1 cellular context compared by ENCODE assay signal in genomic region chr4:102827674-102828496, GRCh38.
A peak's percentile ranks its signal among the peaks of the same experiment; 100 is the strongest.
TF ChIP-seq lines count a peak whose summit lies in the region.

No MANE protein-coding gene starts in this region.

TF ChIP-seq in GM12878, 131 proteins besides CTCF, POLR2A, EP300 and RAD21 (continued from another document and continues in another):
- TF ChIP-seq ZBTB11 (CRISPR knock-in tag; IDR thresholded peaks at IDR 0.05) (no peak), BRCA1 (IDR thresholded peaks at IDR 0.05; ENCODE audit: low read depth, low read length) (peak; percentile 94), MEF2A (IDR thresholded peaks at IDR 0.05; ENCODE audit: insufficient read depth, low read depth, low read length) (no peak), CREB1 (IDR thresholded peaks at IDR 0.05; ENCODE audit: low read depth) (peak; percentile 88), ATF3 (IDR thresholded peaks at IDR 0.05; ENCODE audit: borderline replicate concordance, extremely low read depth, low read depth, low read length) (no peak), BACH1 (IDR thresholded peaks at IDR 0.05; ENCODE audit: borderline replicate concordance) (no peak; the same call in 1 of the 2 replicates), CHD4 (IDR thresholded peaks at IDR 0.05) (no peak), BMI1 (IDR thresholded peaks at IDR 0.05; ENCODE audit: borderline replicate concordance) (no peak), CEBPB (IDR thresholded peaks at IDR 0.05; ENCODE audit: borderline replicate concordance in 1 of 2, low read depth in 2 of 2, low read length in 2 of 2) (no peak), JUNB (IDR thresholded peaks at IDR 0.05) (0 out of 2 replicates have a peak, but pooled peaks have one; percentile 9), POLR2AphosphoS5 (IDR thresholded peaks at IDR 0.05; ENCODE audit: low read length) (peak; percentile 96), MYC (IDR thresholded peaks at IDR 0.05; ENCODE audit: insufficient read depth, insufficient read length, insufficient replicate concordance, low read length, severe bottlenecking) (peak; percentile 24), NFXL1 (IDR thresholded peaks at IDR 0.05; ENCODE audit: borderline replicate concordance) (no peak), GATAD2B (conservative IDR thresholded peaks at IDR 0.05; ENCODE audit: low read depth) (peak; percentile 44; the same call in 1 of the 2 replicates), PRDM15 (CRISPR knock-in tag; IDR thresholded peaks at IDR 0.05) (no peak), SUZ12 (IDR thresholded peaks at IDR 0.05; ENCODE audit: unreplicated experiment) (no peak), MEF2B (IDR thresholded peaks at IDR 0.05; ENCODE audit: partially characterized antibody, poor library complexity, severe bottlenecking) (peak; percentile 52), CREM (IDR thresholded peaks at IDR 0.05; ENCODE audit: low read depth) (peak; percentile 62; the same call in 1 of the 2 replicates), E2F8 (IDR thresholded peaks at IDR 0.05; ENCODE audit: low read depth, partially characterized antibody) (no peak), GABPA (IDR thresholded peaks at IDR 0.05; ENCODE audit: low read depth) (peak; percentile 82), ZNF217 (IDR thresholded peaks at IDR 0.05) (no peak), CBFB (IDR thresholded peaks at IDR 0.05; ENCODE audit: low read depth) (peak; percentile 96), NRF1 (conservative IDR thresholded peaks at IDR 0.05; ENCODE audit: low read depth, low read length) (peak; percentile 41; the same call in 1 of the 2 replicates), POLR2AphosphoS2 (IDR thresholded peaks at IDR 0.05; ENCODE audit: low read depth, low read length) (peak; percentile 69; the same call in 1 of the 2 replicates), IKZF1 (conservative IDR thresholded peaks at IDR 0.05) (peak; percentile 75), NR2F1 (conservative IDR thresholded peaks at IDR 0.05) (peak; percentile 32; the same call in 1 of the 2 replicates), BCL11A (IDR thresholded peaks at IDR 0.05; ENCODE audit: low read depth, low read length) (peak; percentile 62; the same call in 1 of the 2 replicates), NFIC (IDR thresholded peaks at IDR 0.05; ENCODE audit: low read depth, low read length) (peak; percentile 28; the same call in 1 of the 2 replicates), MYB (IDR thresholded peaks at IDR 0.05; ENCODE audit: borderline replicate concordance, low read depth, low read length) (no peak), RAD51 (IDR thresholded peaks at IDR 0.05) (peak; percentile 54; the same call in 1 of the 2 replicates), TCF3 (IDR thresholded peaks at IDR 0.05; ENCODE audit: borderline replicate concordance, insufficient read depth, low read depth, low read length) (peak; percentile 66; the same call in 1 of the 2 replicates), ZNF274 (IDR thresholded peaks at IDR 0.05; ENCODE audit: insufficient read depth, insufficient read length) (no peak), MTA3 (IDR thresholded peaks at IDR 0.05; ENCODE audit: borderline replicate concordance, low read length) (peak; percentile 19; the same call in 1 of the 2 replicates), KLF5 (IDR thresholded peaks at IDR 0.05; ENCODE audit: partially characterized antibody) (no peak), PKNOX1 (IDR thresholded peaks at IDR 0.05) (peak; percentile 66), JUND (IDR thresholded peaks at IDR 0.05; ENCODE audit: low read depth, low read length) (0 out of 2 replicates have a peak, but pooled peaks have one; percentile 9)
- TF ChIP-seq, protein P1, sequence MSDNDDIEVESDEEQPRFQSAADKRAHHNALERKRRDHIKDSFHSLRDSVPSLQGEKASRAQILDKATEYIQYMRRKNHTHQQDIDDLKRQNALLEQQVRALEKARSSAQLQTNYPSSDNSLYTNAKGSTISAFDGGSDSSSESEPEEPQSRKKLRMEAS (IDR thresholded peaks at IDR 0.05; ENCODE audit: low read depth, low read length), result peak; percentile 41; the same call in 1 of the 2 replicates
- TF ChIP-seq, protein P2, sequence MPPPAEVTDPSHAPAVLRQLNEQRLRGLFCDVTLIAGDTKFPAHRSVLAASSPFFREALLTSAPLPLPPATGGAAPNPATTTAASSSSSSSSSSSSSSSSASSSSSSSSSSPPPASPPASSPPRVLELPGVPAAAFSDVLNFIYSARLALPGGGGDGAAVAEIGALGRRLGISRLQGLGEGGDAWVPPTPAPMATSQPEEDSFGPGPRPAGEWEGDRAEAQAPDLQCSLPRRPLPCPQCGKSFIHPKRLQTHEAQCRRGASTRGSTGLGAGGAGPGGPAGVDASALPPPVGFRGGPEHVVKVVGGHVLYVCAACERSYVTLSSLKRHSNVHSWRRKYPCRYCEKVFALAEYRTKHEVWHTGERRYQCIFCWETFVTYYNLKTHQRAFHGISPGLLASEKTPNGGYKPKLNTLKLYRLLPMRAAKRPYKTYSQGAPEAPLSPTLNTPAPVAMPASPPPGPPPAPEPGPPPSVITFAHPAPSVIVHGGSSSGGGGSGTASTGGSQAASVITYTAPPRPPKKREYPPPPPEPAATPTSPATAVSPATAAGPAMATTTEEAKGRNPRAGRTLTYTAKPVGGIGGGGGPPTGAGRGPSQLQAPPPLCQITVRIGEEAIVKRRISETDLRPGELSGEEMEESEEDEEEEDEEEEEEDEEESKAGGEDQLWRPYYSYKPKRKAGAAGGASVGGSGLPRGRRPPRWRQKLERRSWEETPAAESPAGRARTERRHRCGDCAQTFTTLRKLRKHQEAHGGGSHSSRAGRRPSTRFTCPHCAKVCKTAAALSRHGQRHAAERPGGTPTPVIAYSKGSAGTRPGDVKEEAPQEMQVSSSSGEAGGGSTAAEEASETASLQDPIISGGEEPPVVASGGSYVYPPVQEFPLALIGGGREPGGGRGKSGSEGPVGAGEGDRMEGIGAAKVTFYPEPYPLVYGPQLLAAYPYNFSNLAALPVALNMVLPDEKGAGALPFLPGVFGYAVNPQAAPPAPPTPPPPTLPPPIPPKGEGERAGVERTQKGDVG (CRISPR knock-in tag; IDR thresholded peaks at IDR 0.05), result no peak
- TF ChIP-seq, protein P3, sequence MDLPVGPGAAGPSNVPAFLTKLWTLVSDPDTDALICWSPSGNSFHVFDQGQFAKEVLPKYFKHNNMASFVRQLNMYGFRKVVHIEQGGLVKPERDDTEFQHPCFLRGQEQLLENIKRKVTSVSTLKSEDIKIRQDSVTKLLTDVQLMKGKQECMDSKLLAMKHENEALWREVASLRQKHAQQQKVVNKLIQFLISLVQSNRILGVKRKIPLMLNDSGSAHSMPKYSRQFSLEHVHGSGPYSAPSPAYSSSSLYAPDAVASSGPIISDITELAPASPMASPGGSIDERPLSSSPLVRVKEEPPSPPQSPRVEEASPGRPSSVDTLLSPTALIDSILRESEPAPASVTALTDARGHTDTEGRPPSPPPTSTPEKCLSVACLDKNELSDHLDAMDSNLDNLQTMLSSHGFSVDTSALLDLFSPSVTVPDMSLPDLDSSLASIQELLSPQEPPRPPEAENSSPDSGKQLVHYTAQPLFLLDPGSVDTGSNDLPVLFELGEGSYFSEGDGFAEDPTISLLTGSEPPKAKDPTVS (IDR thresholded peaks at IDR 0.05; ENCODE audit: low read depth, low read length), result peak; percentile 87; the same call in 1 of the 2 replicates
- TF ChIP-seq, protein P4, sequence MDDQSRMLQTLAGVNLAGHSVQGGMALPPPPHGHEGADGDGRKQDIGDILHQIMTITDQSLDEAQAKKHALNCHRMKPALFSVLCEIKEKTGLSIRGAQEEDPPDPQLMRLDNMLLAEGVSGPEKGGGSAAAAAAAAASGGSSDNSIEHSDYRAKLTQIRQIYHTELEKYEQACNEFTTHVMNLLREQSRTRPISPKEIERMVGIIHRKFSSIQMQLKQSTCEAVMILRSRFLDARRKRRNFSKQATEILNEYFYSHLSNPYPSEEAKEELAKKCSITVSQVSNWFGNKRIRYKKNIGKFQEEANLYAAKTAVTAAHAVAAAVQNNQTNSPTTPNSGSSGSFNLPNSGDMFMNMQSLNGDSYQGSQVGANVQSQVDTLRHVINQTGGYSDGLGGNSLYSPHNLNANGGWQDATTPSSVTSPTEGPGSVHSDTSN (IDR thresholded peaks at IDR 0.05; ENCODE audit: insufficient replicate concordance, low read depth, low read length), result peak; percentile 31
- TF ChIP-seq, protein P5, sequence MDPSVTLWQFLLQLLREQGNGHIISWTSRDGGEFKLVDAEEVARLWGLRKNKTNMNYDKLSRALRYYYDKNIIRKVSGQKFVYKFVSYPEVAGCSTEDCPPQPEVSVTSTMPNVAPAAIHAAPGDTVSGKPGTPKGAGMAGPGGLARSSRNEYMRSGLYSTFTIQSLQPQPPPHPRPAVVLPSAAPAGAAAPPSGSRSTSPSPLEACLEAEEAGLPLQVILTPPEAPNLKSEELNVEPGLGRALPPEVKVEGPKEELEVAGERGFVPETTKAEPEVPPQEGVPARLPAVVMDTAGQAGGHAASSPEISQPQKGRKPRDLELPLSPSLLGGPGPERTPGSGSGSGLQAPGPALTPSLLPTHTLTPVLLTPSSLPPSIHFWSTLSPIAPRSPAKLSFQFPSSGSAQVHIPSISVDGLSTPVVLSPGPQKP (IDR thresholded peaks at IDR 0.05; ENCODE audit: low read depth, low read length), result peak; percentile 70; the same call in 1 of the 2 replicates
